In the genomic region with DNA sequence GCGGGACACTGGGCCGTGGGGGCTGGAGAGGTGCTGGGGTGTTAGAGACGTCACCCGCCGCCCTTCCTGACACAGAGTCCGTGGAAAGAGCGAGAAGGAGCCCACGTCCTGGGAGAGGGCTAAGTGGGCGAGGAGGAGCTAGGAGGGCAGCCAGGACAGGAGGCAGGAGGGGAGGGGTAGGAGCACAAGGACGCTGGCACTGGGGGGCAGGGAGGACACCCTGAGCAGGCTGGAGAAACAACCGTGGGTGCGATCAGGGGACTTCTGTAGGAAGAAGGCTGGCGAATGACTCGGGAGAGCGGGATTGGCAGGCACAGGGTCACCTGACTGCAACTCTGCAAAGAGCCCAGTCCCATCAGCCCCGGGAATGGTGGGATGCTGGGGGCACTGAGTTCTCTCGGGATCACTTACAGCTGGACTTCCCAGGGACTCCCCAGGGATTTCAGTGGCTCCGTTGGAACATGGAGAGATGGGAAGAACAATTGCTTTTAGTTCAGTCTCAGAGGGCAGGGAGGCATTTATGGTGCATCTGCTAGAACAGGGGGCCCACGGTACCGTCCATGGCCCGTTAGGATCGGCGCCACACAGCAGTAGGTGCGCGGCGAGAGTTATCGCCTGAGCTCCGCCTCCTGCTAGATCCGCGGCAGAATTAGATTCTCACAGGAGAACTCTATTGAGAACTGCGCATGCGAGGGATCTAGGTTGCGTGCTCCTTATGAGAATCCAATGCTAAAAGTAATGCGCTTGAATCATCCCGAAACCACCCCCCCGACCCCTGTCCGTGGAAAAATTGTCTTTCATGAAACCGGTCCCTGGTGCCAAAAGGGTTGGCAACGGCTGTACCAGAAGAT, we compare ENCODE assay signal across 8 cellular contexts. TPM values are rescaled to one million over a fixed set of nuclear protein-coding genes. Genes with fewer than 3 reads are reported as not detected.
A peak's percentile ranks its signal among the peaks of the same experiment; 100 is the strongest.
DNase-seq lines count a peak whose midpoint lies in the region; ATAC-seq and TF ChIP-seq lines count a peak whose summit lies in the region.

No MANE protein-coding gene starts in this region.

- DNase-seq in GM23248 (peak; percentile 88), left ventricle myocardium superior (no peak), spleen (no peak), SW 1271 (lab: John Stamatoyannopoulos, UW) (no peak), colonic mucosa (no peak)
- DNase-seq in activated T-cell treated with anti-CD3 and anti-CD28 coated beads, Interleukin-2, amount 50 U/mL, for 72 hours, result no peak

- H3K27me3 ChIP-seq in GM23248 (replicated peaks; ENCODE audit: insufficient read depth), result no peaks in the 10 kb centered on the region
- peaks cover 0 to 7% (median 0%) of the 10 kb centered on the region in 7 donors for H3K27me3 ChIP-seq in spleen (replicated peaks in 1 of 7)
- no peaks in the 10 kb centered on the region for H3K27me3 ChIP-seq in colonic mucosa

- H3K4me3 ChIP-seq in GM23248 (peak overlapping the region; percentile 76), spleen (peak overlapping the region in 6 of 8 donors; percentile 0 to 62 (median 23)), colonic mucosa (no peak overlapping the region)

- WGBS in GM23248 (ENCODE audit: low coverage in 1 of 2, low lambda C conversion rate in 2 of 2, missing lambda C conversion rate in 2 of 2), 2 experiments, result 18 to 19% methylated on average over 39 of the region's 39 CpGs
- whole genome bisulfite sequencing in spleen, 5 donors, result 31 to 59% (median 42%) methylated on average over 39 of the region's 39 CpGs

- peak overlapping the region; percentile 93 for H2AFZ ChIP-seq in GM23248

- H3K27me3 Mint-ChIP-seq in activated T-cell treated with anti-CD3 and anti-CD28 coated beads, Interleukin-2, amount 50 U/mL, for 72 hours (ENCODE audit: low read depth), result peaks cover 34% of the 10 kb centered on the region

- H3K36me3 ChIP-seq in GM23248 (ENCODE audit: low read depth), result no peaks in the 10 kb centered on the region; the same call in 1 of the 2 replicates
- peaks cover 0 to 39% (median 26%) of the 10 kb centered on the region in 6 donors for H3K36me3 ChIP-seq in spleen
- no peaks in the 10 kb centered on the region for H3K36me3 ChIP-seq in colonic mucosa

- in situ Hi-C loops in GM23248 (cut with MboI), result loop anchor here (25.0 kb wide), 1 partner anchor 306 kb away; no protein-coding TSS in a partner anchor

- TF ChIP-seq CTCF in 22Rv1 (IDR thresholded peaks at IDR 0.05) (no peak), spleen (IDR thresholded peaks at IDR 0.05 in 8 of 11, conservative IDR thresholded peaks at IDR 0.05 in 3 of 11) (no peak), colonic mucosa (IDR thresholded peaks at IDR 0.05) (no peak)

- H3K4me1 ChIP-seq in GM23248 (ENCODE audit: insufficient read depth) (peaks cover 10% of the 10 kb centered on the region), spleen (peaks cover 0 to 19% (median 0%) of the 10 kb centered on the region in 6 donors), colonic mucosa (no peaks in the 10 kb centered on the region)

- no peak overlapping the region for H3K27ac Mint-ChIP-seq in activated T-cell treated with anti-CD3 and anti-CD28 coated beads, Interleukin-2, amount 50 U/mL, for 72 hours

- ATAC-seq in activated T-cell treated with anti-CD3 and anti-CD28 coated beads, Interleukin-2, amount 50 U/mL, for 72 hours (replicated peaks in 1 of 2), result peak; percentile 38 to 59
- ATAC-seq in left ventricle myocardium superior, result peak; percentile 68
- no peak for ATAC-seq in GM21515 (IDR thresholded peaks at IDR 0.05; ENCODE audit: unreplicated experiment)

- H3K27ac ChIP-seq in 22Rv1 (peak overlapping the region; percentile 46), GM23248 (peak overlapping the region; percentile 52), spleen (no peak overlapping the region), colonic mucosa (no peak overlapping the region)

- peak overlapping the region; percentile 94 for H3K4me2 ChIP-seq in GM23248 (ENCODE audit: unreplicated experiment)

- peak overlapping the region; percentile 7 to 79 for H3K4me3 Mint-ChIP-seq in activated T-cell treated with anti-CD3 and anti-CD28 coated beads, Interleukin-2, amount 50 U/mL, for 72 hours

- H3K36me3 Mint-ChIP-seq in activated T-cell treated with anti-CD3 and anti-CD28 coated beads, Interleukin-2, amount 50 U/mL, for 72 hours (ENCODE audit: insufficient read depth in 2 of 2), result peaks cover 2 to 18% of the 10 kb centered on the region in 2 donors

- peaks cover 14% of the 10 kb centered on the region for H3K4me1 Mint-ChIP-seq in activated T-cell treated with anti-CD3 and anti-CD28 coated beads, Interleukin-2, amount 50 U/mL, for 72 hours (ENCODE audit: low read depth)

- H3F3A ChIP-seq in GM23248 (ENCODE audit: insufficient read depth), result peaks cover 22% of the 10 kb centered on the region; the same call in 1 of the 2 replicates

- H3K9ac ChIP-seq in GM23248, result peak overlapping the region; percentile 82
- H3K9ac ChIP-seq in colonic mucosa (ENCODE audit: low read depth in 2 of 2, low read length in 2 of 2), result peak overlapping the region in 1 of 2 donors; percentile 56

- no peaks in the 10 kb centered on the region for H3K9me2 ChIP-seq in GM23248 (ENCODE audit: insufficient read depth)

- no peaks in the 10 kb centered on the region for H3K9me3 Mint-ChIP-seq in activated T-cell treated with anti-CD3 and anti-CD28 coated beads, Interleukin-2, amount 50 U/mL, for 72 hours

- intact Hi-C loops in left ventricle myocardium superior (cut with micrococcal nuclease) (no loop called here), spleen (cut with DNase I; ENCODE audit: low total_unique reads) (loop anchor here (10.0 kb wide), 1 partner anchor 313 kb away; no protein-coding TSS in a partner anchor), colonic mucosa (cut with DNase I) (no loop called here)

- H3K79me2 ChIP-seq in GM23248 (ENCODE audit: insufficient read depth), result no peaks in the 10 kb centered on the region

- TF ChIP-seq POLR2A in spleen (IDR thresholded peaks at IDR 0.05), result no peak

- H4K20me1 ChIP-seq in GM23248 (ENCODE audit: insufficient read depth), result no peaks in the 10 kb centered on the region

- H3K9me3 ChIP-seq in GM23248 (ENCODE audit: low read depth) (no peaks in the 10 kb centered on the region), spleen (no peaks in the 10 kb centered on the region), colonic mucosa (no peaks in the 10 kb centered on the region)

RNA-seq across cellular contexts. Expression of a gene that starts 24.3 kb away (rescaled TPM):
- 28.7 and 42.9 TPM in 2 replicates for total RNA-seq in GM23248 (2014; rRNA removed; shearing (Covaris generic))
- polyA plus RNA-seq in GM23248 (2016; fragmentation: Nextera tagmentation; extraction: Ambion mirVana) (23.8 and 24.0 TPM in 2 replicates), spleen (10 to 100 TPM in 2 of 3 donors, 1 to 10 TPM in 1; 9.7 to 15.1 (median 13.1) TPM)
- total RNA-seq in activated T-cell treated with anti-CD3 and anti-CD28 coated beads, Interleukin-2, amount 50 U/mL, for 72 hours, result 10 to 100 TPM; 35.2 to 36.3 TPM
- total RNA-seq in left ventricle myocardium superior (22.1 TPM), spleen (10 to 100 TPM; 15.9 to 39.7 (median 22.2) TPM), colonic mucosa (10 to 100 TPM; 22.4 to 35.5 TPM)

RNA-seq across cellular contexts. Expression of a gene that starts 24.5 kb away (rescaled TPM):
- 13.2 and 16.5 TPM in 2 replicates for total RNA-seq in GM23248 (2014; rRNA removed; shearing (Covaris generic))
- polyA plus RNA-seq in GM23248 (2016; fragmentation: Nextera tagmentation; extraction: Ambion mirVana) (18.3 and 19.0 TPM in 2 replicates), spleen (10 to 100 TPM; 19.3 to 27.0 (median 24.8) TPM)
- 10 to 100 TPM; 22.3 to 27.8 TPM for total RNA-seq in activated T-cell treated with anti-CD3 and anti-CD28 coated beads, Interleukin-2, amount 50 U/mL, for 72 hours
- total RNA-seq in left ventricle myocardium superior (16.2 TPM), spleen (10 to 100 TPM in 3 of 7 donors, 1 to 10 TPM in 4; 7.2 to 16.6 (median 8.7) TPM), colonic mucosa (10 to 100 TPM; 21.2 to 25.1 TPM)

RNA-seq across cellular contexts. Expression of a gene that starts 46.2 kb away (rescaled TPM):
- 6.2 and 7.7 TPM in 2 replicates for total RNA-seq in GM23248 (2014; rRNA removed; shearing (Covaris generic))
- polyA plus RNA-seq in GM23248 (2016; fragmentation: Nextera tagmentation; extraction: Ambion mirVana), result 18.5 and 18.7 TPM in 2 replicates
- total RNA-seq in activated T-cell treated with anti-CD3 and anti-CD28 coated beads, Interleukin-2, amount 50 U/mL, for 72 hours, result 10 to 100 TPM; 12.9 to 15.4 TPM
- total RNA-seq in left ventricle myocardium superior, result 21.3 TPM
- 10 to 100 TPM in 5 of 7 donors, 1 to 10 TPM in 2; 8.5 to 15.7 (median 14.1) TPM for total RNA-seq in spleen
- 10 to 100 TPM; 21.8 to 29.2 (median 25.8) TPM for polyA plus RNA-seq in spleen
- total RNA-seq in colonic mucosa, result 10 to 100 TPM; 31.3 to 36.8 TPM

RNA-seq across cellular contexts. Expression of a gene that starts 46.7 kb away (rescaled TPM):
- 17.5 and 18.3 TPM in 2 replicates for total RNA-seq in GM23248 (2014; rRNA removed; shearing (Covaris generic))
- polyA plus RNA-seq in GM23248 (2016; fragmentation: Nextera tagmentation; extraction: Ambion mirVana) (9.8 and 11.8 TPM in 2 replicates), spleen (10 to 100 TPM; 17.3 to 23.8 (median 21.5) TPM)
- 10 to 100 TPM; 21.1 to 27.5 TPM for total RNA-seq in activated T-cell treated with anti-CD3 and anti-CD28 coated beads, Interleukin-2, amount 50 U/mL, for 72 hours
- total RNA-seq in left ventricle myocardium superior (54.6 TPM), spleen (10 to 100 TPM; 16.3 to 31.4 (median 28.1) TPM), colonic mucosa (10 to 100 TPM; 12.8 to 22.4 TPM)

Comparison
In these comparisons a context has a peak if more than half of its experiments do, and no peak if none do; other contexts are left out.
1. H3K27ac ChIP-seq: peak in 22Rv1 (single experiment) and GM23248 (single experiment); none in spleen (0 of 8) and colonic mucosa (single experiment).